ENCODE assay signal across 1 cellular context in the genomic region with DNA sequence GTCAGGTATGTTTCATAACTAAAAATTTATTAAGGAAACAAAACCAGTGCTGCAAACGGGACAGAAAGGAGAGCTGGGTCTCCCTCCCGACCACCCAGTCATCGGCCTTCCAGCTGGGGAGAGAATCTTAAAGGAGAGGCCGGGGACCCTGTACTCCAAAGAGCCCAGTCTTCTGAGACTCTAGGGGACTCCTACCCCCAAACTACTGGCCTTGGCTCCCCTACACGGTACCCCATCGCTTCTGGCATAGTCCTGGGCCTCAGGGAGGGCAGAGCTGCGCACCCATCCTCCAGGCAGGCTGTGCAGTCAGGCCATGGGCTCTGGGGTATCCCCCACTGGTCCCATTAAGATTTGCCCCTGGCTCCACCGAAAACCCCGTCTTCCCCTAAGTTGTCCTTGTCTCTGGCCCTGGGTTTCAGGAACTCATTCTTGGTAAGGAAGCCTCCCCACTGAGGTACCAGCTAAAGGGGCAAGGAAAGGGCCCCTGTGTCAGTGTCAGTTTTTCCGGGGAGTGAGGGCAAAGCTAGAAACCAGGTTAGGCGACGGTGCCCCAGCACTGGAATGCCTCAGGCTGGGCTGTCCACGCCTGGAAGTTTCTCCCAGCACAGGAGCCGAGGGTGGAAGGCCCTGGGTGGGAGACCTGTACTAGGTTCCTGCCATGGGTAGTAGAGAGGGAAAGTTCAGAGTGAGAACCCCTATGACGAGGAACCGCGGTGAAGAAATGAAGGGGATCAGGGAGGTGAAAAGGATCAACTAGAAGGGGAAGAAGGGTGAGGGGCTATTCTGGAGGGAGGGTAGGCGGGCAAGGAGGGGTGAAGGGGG.
TF ChIP-seq lines count a peak whose summit lies in the region.

No MANE protein-coding gene starts in this region.

TF ChIP-seq in endothelial cell of umbilical vein, 7 proteins besides CTCF, POLR2A, EP300 and RAD21:
- TF ChIP-seq EZH2 (IDR thresholded peaks at IDR 0.05; ENCODE audit: borderline replicate concordance, low read depth, low read length, severe bottlenecking): no peak
- no peak for TF ChIP-seq FOS (IDR thresholded peaks at IDR 0.05; ENCODE audit: borderline replicate concordance, insufficient read depth, low read length)
- TF ChIP-seq MYC (IDR thresholded peaks at IDR 0.05; ENCODE audit: low read depth, low read length): no peak
- no peak for TF ChIP-seq JUN (IDR thresholded peaks at IDR 0.05; ENCODE audit: borderline replicate concordance, insufficient read depth, insufficient read length, low read depth)
- TF ChIP-seq, protein P1, sequence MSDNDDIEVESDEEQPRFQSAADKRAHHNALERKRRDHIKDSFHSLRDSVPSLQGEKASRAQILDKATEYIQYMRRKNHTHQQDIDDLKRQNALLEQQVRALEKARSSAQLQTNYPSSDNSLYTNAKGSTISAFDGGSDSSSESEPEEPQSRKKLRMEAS (IDR thresholded peaks at IDR 0.05; ENCODE audit: insufficient read depth, insufficient read length): no peak
- no peak for TF ChIP-seq POLR2AphosphoS5 (IDR thresholded peaks at IDR 0.05; ENCODE audit: insufficient read depth, low read depth, low read length)
- TF ChIP-seq GATA2 (IDR thresholded peaks at IDR 0.05; ENCODE audit: insufficient read depth, insufficient read length, low read depth, low read length): no peak
TF ChIP-seq in endothelial cell of umbilical vein: peak in this region for 0.
